Comparison of ENCODE assay signal across 22 cellular contexts in the genomic region with DNA sequence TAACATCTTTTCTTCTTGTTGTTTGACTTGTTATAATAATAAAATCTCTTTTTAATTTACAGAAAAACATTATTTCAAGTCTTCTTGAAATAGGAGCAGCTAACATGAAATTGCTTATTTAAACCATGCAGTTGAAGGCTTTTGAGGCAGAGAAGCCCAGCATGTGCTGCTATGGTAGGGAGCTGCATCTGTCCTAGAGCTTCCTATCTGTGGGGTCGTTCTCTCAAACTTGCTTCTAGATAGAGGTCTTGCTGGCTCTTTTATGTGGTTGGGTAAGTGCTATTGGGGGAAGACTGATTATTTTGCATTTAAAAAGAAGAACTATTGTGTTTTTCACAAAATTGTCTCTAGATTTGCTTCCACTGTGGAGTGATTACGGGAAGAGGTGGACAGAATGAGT.
"Had no signal": no experiment of that assay in that cellular context is flagged by ENCODE, and none has a peak within 500 bp of the region (broad histone marks: within the 10 kb centered on the region; RNA-seq: fewer than 3 reads in every experiment).

No MANE protein-coding gene starts in this region.

- H3K36me3 ChIP-seq: brain microvascular endothelial cell, cardiac muscle cell, MG63 had no signal

- H3K9me3 ChIP-seq: MG63 had no signal

- H3K4me3 Mint-ChIP-seq: activated CD4-positive, alpha-beta memory T cell treated with anti-CD3 and anti-CD28 coated beads for 36 hours; activated CD4-positive, alpha-beta T cell treated with anti-CD3 and anti-CD28 coated beads, Interleukin-2, amount 10 ng/mL, durations not matched to agents 7 days and 5 days; activated naive CD4-positive, alpha-beta T cell treated with anti-CD3 and anti-CD28 coated beads, Interleukin-2, amount 10 ng/mL, durations not matched to agents 7 days and 5 days; activated naive CD8-positive, alpha-beta T cell treated with anti-CD3 and anti-CD28 coated beads for 36 hours; activated T-cell treated with anti-CD3 and anti-CD28 coated beads, Interleukin-2, amount 50 U/mL, for 4 hours; activated T-helper 17 cell treated with anti-CD3 and anti-CD28 coated beads, Interleukin-2, amount 50 U/mL, for 72 hours had no signal

- ATAC-seq: activated T-cell treated with anti-CD3 and anti-CD28 coated beads, Interleukin-2, amount 50 U/mL, for 4 hours; activated T-helper 17 cell treated with anti-CD3 and anti-CD28 coated beads, Interleukin-2, amount 50 U/mL, for 72 hours; Right ventricle myocardium inferior; T-cell had no signal

- H3K36me3 Mint-ChIP-seq: activated CD4-positive, alpha-beta memory T cell treated with anti-CD3 and anti-CD28 coated beads for 36 hours; activated naive CD4-positive, alpha-beta T cell treated with anti-CD3 and anti-CD28 coated beads, Interleukin-2, amount 10 ng/mL, durations not matched to agents 7 days and 5 days; activated naive CD8-positive, alpha-beta T cell treated with anti-CD3 and anti-CD28 coated beads for 36 hours; T-cell had no signal

- H3K4me3 ChIP-seq: cardiac muscle cell, MG63, SK-N-MC had no signal

- H3K27ac ChIP-seq: brain microvascular endothelial cell, cardiac muscle cell, SK-N-MC had no signal

- H3K9me3 Mint-ChIP-seq: activated CD4-positive, alpha-beta memory T cell treated with anti-CD3 and anti-CD28 coated beads for 36 hours; activated naive CD4-positive, alpha-beta T cell treated with anti-CD3 and anti-CD28 coated beads, Interleukin-2, amount 10 ng/mL, durations not matched to agents 7 days and 5 days; activated naive CD8-positive, alpha-beta T cell treated with anti-CD3 and anti-CD28 coated beads for 36 hours; activated T-cell treated with anti-CD3 and anti-CD28 coated beads, Interleukin-2, amount 50 U/mL, for 4 hours; activated T-helper 17 cell treated with anti-CD3 and anti-CD28 coated beads, Interleukin-2, amount 50 U/mL, for 72 hours; T-cell had no signal

- DNase-seq: activated CD4-positive, alpha-beta memory T cell treated with anti-CD3 and anti-CD28 coated beads for 36 hours; activated CD4-positive, alpha-beta T cell treated with anti-CD3 and anti-CD28 coated beads, Interleukin-2, amount 10 ng/mL, durations not matched to agents 7 days and 5 days; activated CD4-positive, CD25-positive, alpha-beta regulatory T cell; activated CD8-positive, alpha-beta memory T cell treated with anti-CD3 and anti-CD28 coated beads for 24 hours; activated gamma-delta T cell treated with Interleukin-2 at 50 U/mL for 16 hours; activated naive CD4-positive, alpha-beta T cell treated with anti-CD3 and anti-CD28 coated beads, Interleukin-2, amount 10 ng/mL, durations not matched to agents 7 days and 5 days; activated naive CD8-positive, alpha-beta T cell treated with anti-CD3 and anti-CD28 coated beads for 36 hours; activated T-cell treated with anti-CD3 and anti-CD28 coated beads, Interleukin-2, amount 50 U/mL, for 4 hours; brain microvascular endothelial cell; MG63; NCI-H1092 treated with DMSO at 0.1 percent for 48 hours; NCI-H1417 treated with DMSO at 0.1 percent for 48 hours; NCI-H1694; NCI-H2029; NCI-H510A treated with DMSO at 0.1 percent for 48 hours; T-cell; T-helper 2 cell; T1000 had no signal

- H3K27me3 ChIP-seq: brain microvascular endothelial cell, cardiac muscle cell, MG63 had no signal

- H3K27me3 Mint-ChIP-seq: activated CD4-positive, alpha-beta memory T cell treated with anti-CD3 and anti-CD28 coated beads for 36 hours; activated CD4-positive, alpha-beta T cell treated with anti-CD3 and anti-CD28 coated beads, Interleukin-2, amount 10 ng/mL, durations not matched to agents 7 days and 5 days; activated naive CD4-positive, alpha-beta T cell treated with anti-CD3 and anti-CD28 coated beads, Interleukin-2, amount 10 ng/mL, durations not matched to agents 7 days and 5 days; activated naive CD8-positive, alpha-beta T cell treated with anti-CD3 and anti-CD28 coated beads for 36 hours; activated T-helper 17 cell treated with anti-CD3 and anti-CD28 coated beads, Interleukin-2, amount 50 U/mL, for 72 hours; T-cell had no signal

- H3K27ac Mint-ChIP-seq: activated CD4-positive, alpha-beta memory T cell treated with anti-CD3 and anti-CD28 coated beads for 36 hours; activated CD4-positive, alpha-beta T cell treated with anti-CD3 and anti-CD28 coated beads, Interleukin-2, amount 10 ng/mL, durations not matched to agents 7 days and 5 days; activated naive CD4-positive, alpha-beta T cell treated with anti-CD3 and anti-CD28 coated beads, Interleukin-2, amount 10 ng/mL, durations not matched to agents 7 days and 5 days; activated T-helper 17 cell treated with anti-CD3 and anti-CD28 coated beads, Interleukin-2, amount 50 U/mL, for 72 hours; T-cell had no signal

- H3K4me1 Mint-ChIP-seq: activated T-helper 17 cell treated with anti-CD3 and anti-CD28 coated beads, Interleukin-2, amount 50 U/mL, for 72 hours had no signal
